In the genomic region with DNA sequence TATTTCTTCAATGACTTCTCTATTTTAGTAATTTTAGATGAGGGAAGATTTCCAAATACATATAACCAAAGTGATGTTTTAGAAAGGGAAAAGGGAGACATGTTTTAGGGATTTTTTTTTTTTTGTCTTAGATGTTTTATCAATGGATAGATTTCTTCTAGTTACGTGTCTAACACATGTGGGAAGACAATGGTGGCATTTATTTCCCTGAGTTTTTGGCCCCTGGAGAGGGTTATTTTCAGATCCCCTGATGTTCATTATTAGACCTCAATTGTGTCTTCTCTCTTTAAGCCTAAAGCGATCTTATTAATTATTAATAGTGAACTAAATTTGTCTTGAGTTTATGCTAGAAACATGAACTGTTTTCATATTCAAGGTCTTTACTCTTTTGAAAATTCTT, we compare ENCODE assay signal across 17 cellular contexts. TPM values are rescaled to one million over a fixed set of nuclear protein-coding genes. Genes with fewer than 3 reads are reported as not detected.
A peak's percentile ranks its signal among the peaks of the same experiment; 100 is the strongest.
DNase-seq lines count a peak whose midpoint lies in the region; ATAC-seq and TF ChIP-seq lines count a peak whose summit lies in the region.
"Had no signal": no experiment of that assay in that cellular context is flagged by ENCODE, and none has a peak within 500 bp of the region (broad histone marks: within the 10 kb centered on the region; RNA-seq: fewer than 3 reads in every experiment).

No MANE protein-coding gene starts in this region.

- no peak for DNase-seq in GM23248
- DNase-seq in SK-N-MC (ENCODE audit: low read depth, low spot score) = no peak
- no peak for DNase-seq in neural crest cell (ENCODE audit: low read depth, low spot score)
- no peak for DNase-seq in globus pallidus (ENCODE audit: low spot score)
- no peak for DNase-seq in Kasumi-1 (lab: John Stamatoyannopoulos, UW)
- DNase-seq: 8988T; C1 segment of cervical spinal cord; Caco-2; CD8-positive, alpha-beta T cell; DMS153; DND-41; H9 had no signal

- peaks cover 15% of the 10 kb centered on the region for H3F3A ChIP-seq in GM23248 (ENCODE audit: insufficient read depth)

- H3K4me1 ChIP-seq in ACC112 (ENCODE audit: control insufficient read depth, insufficient read depth, low read length, unreplicated experiment) (peaks cover 4% of the 10 kb centered on the region), GM23248 (ENCODE audit: insufficient read depth) (peaks cover 15% of the 10 kb centered on the region)

- in situ Hi-C loops in GM23248 (cut with MboI) = no loop called here

- no peaks in the 10 kb centered on the region for H3K9me3 ChIP-seq in GM23248 (ENCODE audit: low read depth)
- H3K9me3 ChIP-seq in SK-N-MC (ENCODE audit: low read depth, low read length) = no peaks in the 10 kb centered on the region
- H3K9me3 ChIP-seq: A549, Caco-2 had no signal

- peak overlapping the region; percentile 78 for H3K27ac Mint-ChIP-seq in neural crest cell (ENCODE audit: unreplicated experiment)
- H3K27ac Mint-ChIP-seq: CD8-positive, alpha-beta T cell; GM23338; H9 had no signal

- no peak for TF ChIP-seq CTCF in neural crest cell (conservative IDR thresholded peaks at IDR 0.05)

- H2AFZ ChIP-seq in ACC112 (ENCODE audit: low read length, unreplicated experiment) (no peak overlapping the region), GM23248 (no peak overlapping the region)
- H2AFZ ChIP-seq: GM23338 had no signal

- H3K9ac ChIP-seq in GM23248 (no peak overlapping the region), SK-N-MC (ENCODE audit: insufficient read length) (no peak overlapping the region)

- 94 to 96% methylated on average over 2 of the region's 2 CpGs for WGBS in GM23248 (ENCODE audit: low coverage in 1 of 2, low lambda C conversion rate in 2 of 2, missing lambda C conversion rate in 2 of 2), 2 experiments

- no peak for ATAC-seq in HG03108 (IDR thresholded peaks at IDR 0.05; ENCODE audit: unreplicated experiment)
- ATAC-seq: A549; CD8-positive, alpha-beta T cell; GM23338; HCT116 had no signal

- H3K4me3 ChIP-seq in ACC112 (ENCODE audit: low read depth, low read length) = no peak overlapping the region
- no peak overlapping the region for H3K4me3 ChIP-seq in GM23248
- H3K4me3 ChIP-seq in SK-N-MC = no peak overlapping the region
- H3K4me3 ChIP-seq: A549, GM23338 had no signal

- H3K9me2 ChIP-seq in GM23248 (ENCODE audit: insufficient read depth) = no peaks in the 10 kb centered on the region

- H3K36me3 Mint-ChIP-seq in neural crest cell (ENCODE audit: low read depth) = peaks cover 42% of the 10 kb centered on the region

- no peaks in the 10 kb centered on the region for H3K27me3 Mint-ChIP-seq in neural crest cell (ENCODE audit: low read depth)

- no peak overlapping the region for H3K4me3 Mint-ChIP-seq in neural crest cell
- H3K4me3 Mint-ChIP-seq: CD8-positive, alpha-beta T cell; GM23338; H9 had no signal

- H3K27ac ChIP-seq in ACC112 (ENCODE audit: low read depth, low read length) = 0 out of 2 replicates have a peak overlapping the region, but pooled peaks have one; percentile 1
- H3K27ac ChIP-seq in GM23248 = peak overlapping the region; percentile 13; the same call in 1 of the 2 replicates
- H3K27ac ChIP-seq in SK-N-MC = peak overlapping the region; percentile 64; the same call in 1 of the 2 replicates
- H3K27ac ChIP-seq: A549 had no signal

- H3K4me1 Mint-ChIP-seq in neural crest cell = peaks cover 22% of the 10 kb centered on the region
- H3K4me1 Mint-ChIP-seq: GM23338, H9 had no signal

- H3K36me3 ChIP-seq in ACC112 (ENCODE audit: insufficient read depth, low read length) = peaks cover 21% of the 10 kb centered on the region
- H3K36me3 ChIP-seq in GM23248 (ENCODE audit: low read depth) = peaks cover 35% of the 10 kb centered on the region
- H3K36me3 ChIP-seq in SK-N-MC (ENCODE audit: insufficient read depth, low read length) = peaks cover 86% of the 10 kb centered on the region

- H3K27me3 ChIP-seq in ACC112 (ENCODE audit: insufficient read depth, low read length) (no peaks in the 10 kb centered on the region), GM23248 (replicated peaks; ENCODE audit: insufficient read depth) (no peaks in the 10 kb centered on the region)

- H4K20me1 ChIP-seq in GM23248 (ENCODE audit: insufficient read depth) = no peaks in the 10 kb centered on the region

- no peaks in the 10 kb centered on the region for H3K79me2 ChIP-seq in ACC112 (ENCODE audit: control insufficient read depth, insufficient read depth, low read length, unreplicated experiment)
- H3K79me2 ChIP-seq in GM23248 (ENCODE audit: insufficient read depth) = no peaks in the 10 kb centered on the region

- no peak overlapping the region for H3K4me2 ChIP-seq in GM23248 (ENCODE audit: unreplicated experiment)
- H3K4me2 ChIP-seq: A549, GM23338 had no signal

- H3K9me3 Mint-ChIP-seq in neural crest cell = no peaks in the 10 kb centered on the region
- H3K9me3 Mint-ChIP-seq: CD8-positive, alpha-beta T cell; GM23338; H9 had no signal

RNA-seq across cellular contexts. Expression of gene TRMT11, which starts 30.3 kb away (rescaled TPM):
- 19.1 and 24.2 TPM in 2 replicates for total RNA-seq in GM23248 (2014; rRNA removed; shearing (Covaris generic))
- 16.0 and 21.0 TPM in 2 replicates for polyA plus RNA-seq in GM23248 (2016; fragmentation: Nextera tagmentation; extraction: Ambion mirVana)
- total RNA-seq in neural crest cell = 25.6 and 31.0 TPM in 2 replicates

Comparison
In these comparisons a context has a peak if more than half of its experiments do, and no peak if none do; other contexts are left out.
1. H3K27ac ChIP-seq: peak in every context shown above with its lines; median percentile 64 in SK-N-MC; 13 in GM23248; 1 in ACC112.